ENCODE assay signal across 27 cellular contexts in the genomic region with DNA sequence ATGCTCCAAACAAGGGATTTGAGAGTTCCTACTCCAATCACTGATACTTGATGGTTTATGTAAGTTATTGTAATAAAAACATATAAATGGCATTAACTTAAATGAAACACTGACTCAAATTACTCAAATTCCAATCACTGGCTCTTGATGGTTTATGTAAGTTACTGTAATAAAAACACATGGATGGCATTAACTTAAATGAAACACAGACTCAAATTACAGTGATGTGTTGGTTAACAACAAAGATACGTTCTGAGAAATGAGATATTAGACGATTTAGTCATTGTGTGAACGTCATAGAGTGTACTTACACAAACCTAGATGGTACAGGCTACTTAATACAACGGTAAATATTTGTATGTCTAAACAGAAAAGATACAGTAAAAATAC. TPM values are rescaled to one million over a fixed set of nuclear protein-coding genes. Genes with fewer than 3 reads are reported as not detected.
"Had no signal": no experiment of that assay in that cellular context is flagged by ENCODE, and none has a peak within 500 bp of the region (broad histone marks: within the 10 kb centered on the region; RNA-seq: fewer than 3 reads in every experiment).

No MANE protein-coding gene starts in this region.

- H3K27ac ChIP-seq: SK-N-MC, VCaP had no signal

- H3K27ac Mint-ChIP-seq: activated CD4-positive, alpha-beta memory T cell treated with anti-CD3 and anti-CD28 coated beads for 36 hours; activated CD4-positive, alpha-beta T cell treated with anti-CD3 and anti-CD28 coated beads, Interleukin-2, amount 10 ng/mL, durations not matched to agents 7 days and 5 days; activated naive CD4-positive, alpha-beta T cell treated with anti-CD3 and anti-CD28 coated beads for 36 hours; activated naive CD8-positive, alpha-beta T cell; T-cell had no signal

- H3K36me3 Mint-ChIP-seq: activated CD4-positive, alpha-beta memory T cell treated with anti-CD3 and anti-CD28 coated beads for 36 hours; activated naive CD8-positive, alpha-beta T cell; T-cell had no signal

- H3K4me3 ChIP-seq: SK-N-MC had no signal

- H3K4me3 Mint-ChIP-seq: activated CD4-positive, alpha-beta memory T cell treated with anti-CD3 and anti-CD28 coated beads for 36 hours; activated CD4-positive, alpha-beta T cell treated with anti-CD3 and anti-CD28 coated beads, Interleukin-2, amount 10 ng/mL, durations not matched to agents 7 days and 5 days; activated naive CD4-positive, alpha-beta T cell treated with anti-CD3 and anti-CD28 coated beads for 36 hours; activated naive CD8-positive, alpha-beta T cell; activated T-cell treated with anti-CD3 and anti-CD28 coated beads, Interleukin-2, amount 50 U/mL, for 4 hours; T-cell had no signal

- H3K4me1 Mint-ChIP-seq: activated CD4-positive, alpha-beta T cell treated with anti-CD3 and anti-CD28 coated beads, Interleukin-2, amount 10 ng/mL, durations not matched to agents 7 days and 5 days; T-cell had no signal

- DNase-seq: activated CD4-positive, alpha-beta memory T cell treated with anti-CD3 and anti-CD28 coated beads for 36 hours; activated CD4-positive, alpha-beta T cell treated with anti-CD3 and anti-CD28 coated beads, Interleukin-2, amount 10 ng/mL, durations not matched to agents 7 days and 5 days; activated CD4-positive, CD25-positive, alpha-beta regulatory T cell; activated CD8-positive, alpha-beta memory T cell treated with anti-CD3 and anti-CD28 coated beads for 24 hours; activated gamma-delta T cell; activated naive CD4-positive, alpha-beta T cell treated with anti-CD3 and anti-CD28 coated beads for 36 hours; activated T-cell treated with anti-CD3 and anti-CD28 coated beads, Interleukin-2, amount 50 U/mL, for 4 hours; anterior cingulate cortex; cerebellar nuclear complex; MM.1S; NCI-H1105; NCI-H1436 treated with DMSO at 0.1 percent for 48 hours; NCI-H187; NCI-H2081 treated with DMSO at 0.1 percent for 48 hours; NCI-H2171 treated with DMSO at 0.1 percent for 48 hours; NCI-H226; NCI-H526; NCI-H774; T-cell; T-helper 2 cell; T1000 had no signal

RNA-seq across cellular contexts. Expression of a gene that starts 6.6 kb away (rescaled TPM):
- total RNA-seq: activated CD4-positive, alpha-beta memory T cell treated with anti-CD3 and anti-CD28 coated beads for 36 hours; activated CD4-positive, alpha-beta T cell treated with anti-CD3 and anti-CD28 coated beads, Interleukin-2, amount 10 ng/mL, durations not matched to agents 7 days and 5 days; activated naive CD4-positive, alpha-beta T cell treated with anti-CD3 and anti-CD28 coated beads for 36 hours; activated T-cell treated with anti-CD3 and anti-CD28 coated beads, Interleukin-2, amount 50 U/mL, for 4 hours; NCI-H460; OCI-LY7; RPMI7951 had no signal
